In the genomic region with DNA sequence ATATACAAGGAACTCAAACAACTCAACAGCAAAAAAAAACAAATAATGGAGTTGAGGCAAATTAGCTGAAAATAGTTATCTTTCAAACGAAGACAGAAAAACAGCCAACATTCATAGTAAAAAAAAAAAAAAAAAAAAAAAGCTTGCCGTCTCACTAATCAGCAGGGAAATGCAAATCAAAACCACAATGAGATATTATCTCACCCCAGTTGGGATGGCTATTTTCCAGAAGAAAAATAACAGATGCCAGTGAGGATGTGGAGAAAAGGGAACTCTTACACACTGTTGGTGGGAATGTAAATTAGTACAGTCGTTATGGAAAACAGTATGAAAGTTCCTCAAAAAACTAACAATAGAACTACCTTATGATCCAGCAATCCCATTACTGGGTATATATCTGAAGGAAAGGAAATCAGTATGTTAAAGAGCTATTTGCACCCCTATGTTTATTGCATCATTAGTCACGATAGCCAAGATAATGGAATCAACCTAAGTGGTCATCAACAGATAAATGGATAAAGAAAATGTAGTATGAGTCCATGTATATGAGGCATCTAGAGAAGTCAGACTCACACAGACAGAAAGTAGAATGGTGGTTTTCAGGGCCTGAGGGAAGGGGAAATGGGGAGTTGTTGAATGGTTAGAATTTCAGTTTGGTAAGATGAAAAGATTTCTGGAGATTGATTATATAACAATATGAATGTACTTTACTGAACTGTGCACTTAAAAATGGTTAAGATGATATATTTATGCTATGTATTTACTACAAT, we compare ENCODE assay signal across 18 cellular contexts. TPM values are rescaled to one million over a fixed set of nuclear protein-coding genes. Genes with fewer than 3 reads are reported as not detected.
DNase-seq lines count a peak whose midpoint lies in the region; ATAC-seq, FAIRE-seq and TF ChIP-seq lines count a peak whose summit lies in the region.
"Had no signal": no experiment of that assay in that cellular context is flagged by ENCODE, and none has a peak within 500 bp of the region (broad histone marks: within the 10 kb centered on the region; RNA-seq: fewer than 3 reads in every experiment).

No MANE protein-coding gene starts in this region.

- H3K9me3 ChIP-seq in left ventricle myocardium inferior (replicated peaks), result peaks cover 30% of the 10 kb centered on the region
- peaks cover 0 to 11% of the 10 kb centered on the region in 2 donors for H3K9me3 ChIP-seq in right atrium auricular region
- no peaks in the 10 kb centered on the region for H3K9me3 ChIP-seq in endothelial cell of umbilical vein (replicated peaks; ENCODE audit: control insufficient read depth, insufficient read depth, low read length)
- H3K9me3 ChIP-seq: thyroid gland had no signal

- peaks cover 4% of the 10 kb centered on the region for H3K79me2 ChIP-seq in endothelial cell of umbilical vein (ENCODE audit: control insufficient read depth, insufficient read depth, low read length)

- ATAC-seq in SK-N-SH treated with all-trans-retinoic acid at 6 μM for 48 hours (peak; percentile 57), HG02970 (IDR thresholded peaks at IDR 0.05; ENCODE audit: low FRiP score, unreplicated experiment) (no peak)

- peaks cover 12% of the 10 kb centered on the region for H3K4me1 ChIP-seq in left ventricle myocardium inferior
- no peaks in the 10 kb centered on the region for H3K4me1 ChIP-seq in right atrium auricular region
- H3K4me1 ChIP-seq in endothelial cell of umbilical vein (ENCODE audit: control insufficient read depth, extremely low read depth, insufficient read depth, low read length), result peaks cover 3% of the 10 kb centered on the region
- H3K4me1 ChIP-seq: thyroid gland had no signal

- no peaks in the 10 kb centered on the region for H4K20me1 ChIP-seq in endothelial cell of umbilical vein (replicated peaks; ENCODE audit: control insufficient read depth, extremely low read depth, insufficient read depth, low read length)

- H3K9me1 ChIP-seq in endothelial cell of umbilical vein (replicated peaks; ENCODE audit: control insufficient read depth, extremely low read depth, insufficient read depth, low read length), result no peaks in the 10 kb centered on the region

- no peaks in the 10 kb centered on the region for H3K27me3 ChIP-seq in left ventricle myocardium inferior (ENCODE audit: low read depth)
- no peaks in the 10 kb centered on the region for H3K27me3 ChIP-seq in right atrium auricular region
- H3K27me3 ChIP-seq in endothelial cell of umbilical vein (ENCODE audit: control insufficient read depth in 2 of 2, insufficient read depth in 2 of 2, low read length in 2 of 2), result no peaks in the 10 kb centered on the region
- H3K27me3 ChIP-seq: thyroid gland had no signal

- no peak overlapping the region for H3K4me3 ChIP-seq in left ventricle myocardium inferior
- no peak overlapping the region for H3K4me3 ChIP-seq in right atrium auricular region
- H3K4me3 ChIP-seq in endothelial cell of umbilical vein (replicated peaks in 1 of 3; ENCODE audit: insufficient read depth in 1 of 3, low read depth in 1 of 3, low read length in 3 of 3), result no peak overlapping the region
- H3K4me3 ChIP-seq: lung, thyroid gland had no signal

- FAIRE-seq in endothelial cell of umbilical vein (lab: Jason Lieb, UNC), result no peak
- FAIRE-seq: colon had no signal

- intact Hi-C loops in left ventricle myocardium inferior (cut with micrococcal nuclease) (no loop called here), endothelial cell of umbilical vein (cut with micrococcal nuclease) (no loop called here)

- TF ChIP-seq CTCF in left ventricle myocardium inferior (IDR thresholded peaks at IDR 0.05; ENCODE audit: borderline replicate concordance) (no peak), right atrium auricular region (IDR thresholded peaks at IDR 0.05) (no peak), endothelial cell of umbilical vein (IDR thresholded peaks at IDR 0.05; ENCODE audit: extremely low read depth in 1 of 2, insufficient read depth in 1 of 2, low read depth in 1 of 2, low read length in 2 of 2) (no peak)

- CTCF ChIA-PET in endothelial cell of umbilical vein (lab: Charles Lee), result interaction anchor here (0.8 to 1.6 kb wide), 5 partner anchors 12 to 320 kb away, joined by 3 to 8 read pairs (median 7); no protein-coding TSS in a partner anchor

- H3K9ac ChIP-seq in endothelial cell of umbilical vein (replicated peaks; ENCODE audit: extremely low read depth, insufficient read depth, low read length), result no peak overlapping the region
- H3K9ac ChIP-seq: KMS-11 had no signal

- no peak overlapping the region for H3K4me2 ChIP-seq in endothelial cell of umbilical vein (ENCODE audit: insufficient read depth, low read length)
- H3K4me2 ChIP-seq: KMS-11 had no signal

- POLR2A ChIA-PET in endothelial cell of umbilical vein (lab: Charles Lee), result no interaction called here

- dilution Hi-C loops in endothelial cell of umbilical vein (cut with MboI; ENCODE audit: extremely low pct_ligation_motif_present, low sequenced_read_pairs), result no loop called here

- DNase-seq in left ventricle myocardium inferior, result no peak
- no peak for DNase-seq in right atrium auricular region (ENCODE audit: low spot score)
- DNase-seq in endothelial cell of umbilical vein (ENCODE audit: low read depth, low spot score), result peak; percentile 78
- DNase-seq in HCEC 1CT, result no peak
- no peak for DNase-seq in activated CD8-positive, alpha-beta memory T cell treated with anti-CD3 and anti-CD28 coated beads, Interleukin-2, amount 50 U/mL, for 4 hours
- DNase-seq: activated naive CD4-positive, alpha-beta T cell treated with anti-CD3 and anti-CD28 coated beads, Interleukin-2, amount 50 U/mL, for 16 hours; Calu3; NCI-H187 treated with DMSO at 0.1 percent for 48 hours; NCI-H774; occipital lobe; SHP77; thyroid gland had no signal

- no peak overlapping the region for H2AFZ ChIP-seq in endothelial cell of umbilical vein (ENCODE audit: low read depth, low read length)

- no peak for TF ChIP-seq POLR2A in endothelial cell of umbilical vein (IDR thresholded peaks at IDR 0.05; ENCODE audit: low read depth, low read length)

- H3K36me3 ChIP-seq in left ventricle myocardium inferior (peaks cover 42% of the 10 kb centered on the region), right atrium auricular region (peaks cover 6% of the 10 kb centered on the region), endothelial cell of umbilical vein (ENCODE audit: control insufficient read depth in 2 of 2, extremely low read depth in 1 of 2, insufficient read depth in 2 of 2, low read length in 2 of 2) (peaks cover 0 to 5% of the 10 kb centered on the region in 2 experiments)
- H3K36me3 ChIP-seq: thyroid gland had no signal

- H3K27ac ChIP-seq in left ventricle myocardium inferior (replicated peaks) (peak overlapping the region; percentile 27), right atrium auricular region (peak overlapping the region in 1 of 2 donors; percentile 17), endothelial cell of umbilical vein (ENCODE audit: insufficient read depth, low read depth, low read length) (no peak overlapping the region), temporal lobe (ENCODE audit: low read depth, low read length) (peak overlapping the region; percentile 70)
- H3K27ac ChIP-seq: KMS-11, thyroid gland had no signal

- no TSS peak for BruUV-seq in endothelial cell of umbilical vein (replicated peaks; lab: Mats Ljungman, UMichigan)

TF ChIP-seq in endothelial cell of umbilical vein, 7 proteins besides CTCF, POLR2A, EP300 and RAD21:
- TF ChIP-seq GATA2 (IDR thresholded peaks at IDR 0.05; ENCODE audit: insufficient read depth, insufficient read length, low read depth, low read length) (peak; percentile 64), FOS (IDR thresholded peaks at IDR 0.05; ENCODE audit: borderline replicate concordance, insufficient read depth, low read length) (no peak)

RNA-seq across cellular contexts. Expression of gene USP35, which starts 56.0 kb away (rescaled TPM):
- 5.8 TPM for total RNA-seq in left ventricle myocardium inferior
- total RNA-seq in right atrium auricular region, result 1 to 10 TPM; 8.0 to 8.6 TPM
- total RNA-seq in endothelial cell of umbilical vein, result 10.3 and 12.4 TPM in 2 replicates
- polyA plus RNA-seq in endothelial cell of umbilical vein, result 8.9 and 9.1 TPM in 2 replicates
- 4.4 and 6.4 TPM in 2 replicates for polyA plus RNA-seq in endothelial cell of umbilical vein (2011; cell fraction: cytosol; rRNA removed)
- polyA plus RNA-seq in endothelial cell of umbilical vein (2011; cell fraction: nucleus; rRNA removed), result 44.1 and 44.9 TPM in 2 replicates
- 7.5 and 11.9 TPM in 2 replicates for polyA plus RNA-seq in endothelial cell of umbilical vein (2012)
- polyA minus RNA-seq in endothelial cell of umbilical vein, result 9.9 and 12.7 TPM in 2 replicates
- polyA minus RNA-seq in endothelial cell of umbilical vein (2011; cell fraction: cytosol; rRNA and poly(A)+ RNA removed), result 1.8 TPM
- 14.0 and 14.3 TPM in 2 replicates for polyA minus RNA-seq in endothelial cell of umbilical vein (2011; cell fraction: nucleus; rRNA and poly(A)+ RNA removed)
- 10.6 TPM for total RNA-seq in temporal lobe

RNA-seq across cellular contexts. Expression of gene KCTD21, which starts 56.3 kb away (rescaled TPM):
- total RNA-seq in left ventricle myocardium inferior (8.6 TPM), right atrium auricular region (10 to 100 TPM in 1 of 2 donors, 1 to 10 TPM in 1; 9.8 to 12.9 TPM), endothelial cell of umbilical vein (8.5 and 9.5 TPM in 2 replicates), temporal lobe (7.4 TPM)
- 11.9 and 16.0 TPM in 2 replicates for polyA plus RNA-seq in endothelial cell of umbilical vein
- polyA plus RNA-seq in endothelial cell of umbilical vein (2011; cell fraction: cytosol; rRNA removed), result 12.0 and 13.0 TPM in 2 replicates
- 7.3 and 8.5 TPM in 2 replicates for polyA plus RNA-seq in endothelial cell of umbilical vein (2011; cell fraction: nucleus; rRNA removed)
- polyA plus RNA-seq in endothelial cell of umbilical vein (2012), result 9.8 and 10.6 TPM in 2 replicates
- polyA minus RNA-seq in endothelial cell of umbilical vein, result 32.9 and 37.1 TPM in 2 replicates
- 1.1 TPM for polyA minus RNA-seq in endothelial cell of umbilical vein (2011; cell fraction: cytosol; rRNA and poly(A)+ RNA removed)
- 5.8 and 6.3 TPM in 2 replicates for polyA minus RNA-seq in endothelial cell of umbilical vein (2011; cell fraction: nucleus; rRNA and poly(A)+ RNA removed)
